In the genomic region with DNA sequence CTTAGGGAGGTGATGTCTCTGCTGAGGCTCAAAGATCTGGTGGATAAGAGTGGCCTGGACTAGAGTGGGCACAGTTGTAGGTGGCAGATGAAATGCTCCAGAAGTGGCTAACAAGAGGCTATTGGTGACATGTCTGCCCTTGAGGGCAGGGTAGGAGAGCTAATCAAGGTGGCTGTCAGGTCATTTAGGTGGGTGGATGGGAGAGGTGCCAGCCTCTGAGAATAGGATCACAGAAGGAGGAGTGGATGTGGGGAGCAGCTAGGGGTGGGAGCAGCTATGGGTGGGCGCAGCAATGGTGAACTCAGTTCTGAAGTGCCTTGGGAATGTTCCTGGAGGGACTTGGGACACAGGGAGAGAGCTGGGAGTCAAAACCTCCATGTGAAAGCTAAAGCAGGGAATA, we compare ENCODE assay signal across 25 cellular contexts.
"Had no signal": no experiment of that assay in that cellular context is flagged by ENCODE, and none has a peak within 500 bp of the region (broad histone marks: within the 10 kb centered on the region; RNA-seq: fewer than 3 reads in every experiment).

No MANE protein-coding gene starts in this region.

- H3K9me3 ChIP-seq: left lung, lower lobe of right lung, right atrium auricular region, right lobe of liver, stomach, testis, thyroid gland, upper lobe of right lung had no signal

- H3K4me1 ChIP-seq: left lung, lower lobe of right lung, right atrium auricular region, right lobe of liver, stomach, testis, thyroid gland, upper lobe of right lung had no signal

- H3K27me3 ChIP-seq: right atrium auricular region, right lobe of liver, testis, thyroid gland had no signal

- DNase-seq: head of caudate nucleus; hippocampal formation; immature natural killer cell; kidney; left colon; left lung; lower lobe of right lung; mammary epithelial cell; mesenchymal stem cell; naive B cell; natural killer cell; nephron progenitor cell; nucleus accumbens; right lobe of liver; stimulated activated CD4-positive, alpha-beta T cell treated with anti-CD3 and anti-CD28 coated beads, Interleukin-1b, Interleukin-23, amount 100 ng/mL, for 48 hours; stimulated activated CD4-positive, alpha-beta T cell treated with anti-CD3 and anti-CD28 coated beads, Interleukin-2, amount 100 ng/mL, for 48 hours; stimulated activated CD4-positive, alpha-beta T cell treated with anti-CD3 and anti-CD28 coated beads, Interleukin-4, amount 100 ng/mL, for 4 hours; stimulated activated CD8-positive, alpha-beta memory T cell treated with anti-CD3 and anti-CD28 coated beads, Interleukin-4, amount 100 ng/mL, for 48 hours; stimulated activated naive CD4-positive, alpha-beta T cell treated with Interleukin-2 at 50 U/mL for 16 hours; stomach; testis; thyroid gland; upper lobe of right lung had no signal

- H3K4me3 ChIP-seq: left lung, lower lobe of right lung, right atrium auricular region, right lobe of liver, smooth muscle cell, stomach, testis, thyroid gland, upper lobe of right lung had no signal

- H3K27ac ChIP-seq: left lung, lower lobe of right lung, right atrium auricular region, right lobe of liver, stomach, testis, thyroid gland, upper lobe of right lung had no signal

- H3K36me3 ChIP-seq: left lung, lower lobe of right lung, right atrium auricular region, right lobe of liver, stomach, thyroid gland, upper lobe of right lung had no signal
